8 cellular contexts compared by ENCODE assay signal in the genomic region with DNA sequence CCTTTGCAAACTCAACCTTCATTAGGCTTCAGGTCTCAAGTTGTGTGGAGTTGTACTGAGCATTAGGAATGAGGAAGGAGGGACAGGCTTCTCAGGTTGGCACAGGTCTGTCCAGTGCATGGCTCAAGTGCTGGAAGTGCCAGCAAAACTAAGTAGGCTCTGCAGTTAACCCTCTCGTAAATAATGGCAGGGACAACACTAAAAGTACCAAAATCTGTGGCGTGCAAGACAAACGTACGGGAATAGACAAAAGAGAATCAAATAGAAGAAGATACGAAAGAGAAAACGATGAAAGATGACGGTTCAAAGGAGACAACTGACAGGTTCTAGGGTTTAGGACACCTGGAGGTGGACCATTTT. TPM values are rescaled to one million over a fixed set of nuclear protein-coding genes. Genes with fewer than 3 reads are reported as not detected.
DNase-seq lines count a peak whose midpoint lies in the region; ATAC-seq and TF ChIP-seq lines count a peak whose summit lies in the region.

No MANE protein-coding gene starts in this region.

- H3K4me1 Mint-ChIP-seq in CD14-positive monocyte (peaks cover 29% of the 10 kb centered on the region), activated B cell treated with CpG ODN at 0.5 μM for 24 hours (peaks cover 39% of the 10 kb centered on the region)

- H3K27me3 ChIP-seq in H7 (ENCODE audit: control insufficient read depth, insufficient read depth, low read length) (no peaks in the 10 kb centered on the region), cardiac muscle cell (no peaks in the 10 kb centered on the region)

- no peaks in the 10 kb centered on the region for H3K9me3 ChIP-seq in cardiac muscle cell (ENCODE audit: low read depth)

- intact Hi-C loops in CD14-positive monocyte (cut with micrococcal nuclease), result no loop called here
- intact Hi-C loops in activated B cell treated with CpG ODN at 0.5 μM for 24 hours (cut with micrococcal nuclease), result no loop called here

- ATAC-seq in activated B cell treated with CpG ODN at 0.5 μM for 24 hours (ENCODE audit: low read depth) (no peak), GM21529 (IDR thresholded peaks at IDR 0.05; ENCODE audit: unreplicated experiment) (no peak), omental fat pad (ENCODE audit: low FRiP score) (no peak)

- H3K36me3 ChIP-seq in H7 (replicated peaks; ENCODE audit: control insufficient read depth, insufficient read depth, low read length) (no peaks in the 10 kb centered on the region), cardiac muscle cell (peaks cover 6% of the 10 kb centered on the region)

- H3K36me3 Mint-ChIP-seq in CD14-positive monocyte, result peaks cover 11 to 22% of the 10 kb centered on the region in 2 donors
- peaks cover 30% of the 10 kb centered on the region for H3K36me3 Mint-ChIP-seq in activated B cell treated with CpG ODN at 0.5 μM for 24 hours (ENCODE audit: low read depth)

- no peaks in the 10 kb centered on the region for H3K9me3 Mint-ChIP-seq in CD14-positive monocyte
- no peaks in the 10 kb centered on the region for H3K9me3 Mint-ChIP-seq in activated B cell treated with CpG ODN at 0.5 μM for 24 hours

- TF ChIP-seq CTCF in CD14-positive monocyte (IDR thresholded peaks at IDR 0.05), result no peak
- no peak for TF ChIP-seq CTCF in activated B cell treated with CpG ODN at 0.5 μM for 24 hours (IDR thresholded peaks at IDR 0.05)
- no peak for TF ChIP-seq CTCF in cardiac muscle cell (IDR thresholded peaks at IDR 0.05; ENCODE audit: low read depth, low read length)
- no peak for TF ChIP-seq CTCF in omental fat pad (IDR thresholded peaks at IDR 0.05)

- H3K27ac Mint-ChIP-seq in CD14-positive monocyte (peak overlapping the region; percentile 97 to 99 (median 99)), activated B cell treated with CpG ODN at 0.5 μM for 24 hours (peak overlapping the region; percentile 98)

- peaks cover 15% of the 10 kb centered on the region for H3K4me1 ChIP-seq in cardiac muscle cell (ENCODE audit: low read depth)

- H3K27me3 Mint-ChIP-seq in CD14-positive monocyte (ENCODE audit: low read depth in 3 of 3) (no peaks in the 10 kb centered on the region), activated B cell treated with CpG ODN at 0.5 μM for 24 hours (no peaks in the 10 kb centered on the region)

- H3K27ac ChIP-seq in cardiac muscle cell, result peak overlapping the region; percentile 98

- POLR2A ChIA-PET in activated B cell treated with CpG ODN at 0.5 μM for 24 hours (lab: Charles Lee), result interaction anchor here (0.6 to 3.1 kb wide), 11 partner anchors 8 to 263 kb away, joined by 3 to 80 read pairs (median 6); partner anchors contain the start of genes FBXO33, GEMIN2 and SEC23A

- peak overlapping the region; percentile 79 for H3K4me3 ChIP-seq in H7 (ENCODE audit: insufficient read depth, low read depth, low read length)
- H3K4me3 ChIP-seq in cardiac muscle cell, result peak overlapping the region; percentile 75

- peak overlapping the region; percentile 96 to 97 for H3K4me3 Mint-ChIP-seq in CD14-positive monocyte
- peak overlapping the region; percentile 98 for H3K4me3 Mint-ChIP-seq in activated B cell treated with CpG ODN at 0.5 μM for 24 hours

- CTCF ChIA-PET in activated B cell treated with CpG ODN at 0.5 μM for 24 hours (lab: Charles Lee), result interaction anchor here (1.0 to 1.4 kb wide), 2 partner anchors 8 to 55 kb away, joined by 4 to 5 read pairs; partner anchors contain the start of gene GEMIN2

- DNase-seq in CD14-positive monocyte (ENCODE audit: low spot score) (no peak), H7 (no peak), activated B cell treated with CpG ODN at 0.5 μM for 24 hours (no peak), cardiac muscle cell (ENCODE audit: low read depth in 1 of 2, low spot score in 1 of 2) (no peak), renal cortical epithelial cell (ENCODE audit: low read depth) (peak; percentile 32), omental fat pad (ENCODE audit: low spot score) (no peak)
- no peak for DNase-seq in effector CD4-positive, alpha-beta T cell

RNA-seq across cellular contexts. Expression of gene TRAPPC6B, which starts 0.6 kb away (rescaled TPM):
- polyA plus RNA-seq in CD14-positive monocyte (10 to 100 TPM in 1 of 2 donors, 1 to 10 TPM in 1; 9.6 to 16.9 TPM), cardiac muscle cell (22.8 and 23.4 TPM in 2 replicates)
- total RNA-seq in H7 (2014; rRNA removed; shearing (Covaris generic)), result 13.3 and 19.0 TPM in 2 replicates
- total RNA-seq in activated B cell treated with CpG ODN at 0.5 μM for 24 hours (19.8 and 21.6 TPM in 2 replicates), cardiac muscle cell (47.4 and 54.2 TPM in 2 replicates), renal cortical epithelial cell (34.3 and 36.3 TPM in 2 replicates), omental fat pad (10 to 100 TPM; 17.7 to 25.5 (median 19.5) TPM)

RNA-seq across cellular contexts. Expression of gene PNN, which starts 5.5 kb away (rescaled TPM):
- 1 to 10 TPM; 4.7 to 9.0 TPM for polyA plus RNA-seq in CD14-positive monocyte
- total RNA-seq in H7 (2014; rRNA removed; shearing (Covaris generic)), result 24.0 and 46.5 TPM in 2 replicates
- 102 and 109 TPM in 2 replicates for total RNA-seq in activated B cell treated with CpG ODN at 0.5 μM for 24 hours
- total RNA-seq in cardiac muscle cell, result 35.3 and 67.0 TPM in 2 replicates
- polyA plus RNA-seq in cardiac muscle cell, result 110 and 115 TPM in 2 replicates
- 17.2 and 43.2 TPM in 2 replicates for total RNA-seq in renal cortical epithelial cell
- total RNA-seq in omental fat pad, result 10 to 100 TPM; 26.4 to 59.4 (median 37.7) TPM

RNA-seq across cellular contexts. Expression of gene GEMIN2, which starts 55.4 kb away (rescaled TPM):
- 10 to 100 TPM; 10.2 to 11.8 TPM for polyA plus RNA-seq in CD14-positive monocyte
- 49.5 and 76.3 TPM in 2 replicates for total RNA-seq in H7 (2014; rRNA removed; shearing (Covaris generic))
- total RNA-seq in activated B cell treated with CpG ODN at 0.5 μM for 24 hours, result 12.3 and 12.6 TPM in 2 replicates
- 26.0 and 34.4 TPM in 2 replicates for total RNA-seq in cardiac muscle cell
- 27.0 and 32.4 TPM in 2 replicates for polyA plus RNA-seq in cardiac muscle cell
- total RNA-seq in renal cortical epithelial cell, result 34.5 and 55.4 TPM in 2 replicates
- 10 to 100 TPM in 3 of 4 donors, 1 to 10 TPM in 1; 9.5 to 17.1 (median 15.6) TPM for total RNA-seq in omental fat pad
